32 cellular contexts compared by ENCODE assay signal in the genomic region with DNA sequence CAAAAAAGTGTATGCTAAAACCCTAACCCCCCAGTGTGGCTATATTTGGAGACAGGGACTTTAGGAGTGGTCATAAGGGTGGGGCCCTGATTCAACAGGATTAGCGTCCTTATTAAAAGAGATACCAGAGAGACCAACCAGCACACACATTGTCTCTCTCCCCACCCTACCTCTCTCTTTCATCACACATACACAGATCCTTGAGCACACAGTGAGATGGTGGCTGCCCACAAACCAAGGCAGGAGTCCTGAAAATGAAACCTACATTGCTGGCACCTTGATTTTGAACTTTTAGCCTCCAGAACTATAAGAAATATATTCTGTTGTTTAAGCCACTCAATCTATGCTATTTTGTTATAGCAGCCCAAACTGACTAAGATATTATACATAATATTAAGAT.
"Had no signal": no experiment of that assay in that cellular context is flagged by ENCODE, and none has a peak within 500 bp of the region (broad histone marks: within the 10 kb centered on the region; RNA-seq: fewer than 3 reads in every experiment).

No MANE protein-coding gene starts in this region.

- H3K36me3 ChIP-seq: adrenal gland, ascending aorta, brain microvascular endothelial cell, breast epithelium, cardiac muscle cell had no signal

- DNase-seq: activated effector memory CD4-positive, alpha-beta T cell treated with anti-CD3 and anti-CD28 coated beads, Interleukin-2, amount 50 U/mL, for 16 hours; activated effector memory CD4-positive, alpha-beta T cell treated with Interleukin-2 at 50 U/mL for 16 hours; activated gamma-delta T cell; activated gamma-delta T cell treated with Interleukin-2 at 50 U/mL for 16 hours; activated naive CD4-positive, alpha-beta T cell; activated naive CD4-positive, alpha-beta T cell treated with anti-CD3 and anti-CD28 coated beads for 36 hours; activated naive CD4-positive, alpha-beta T cell treated with anti-CD3 and anti-CD28 coated beads, Interleukin-2, amount 10 ng/mL, durations not matched to agents 7 days and 5 days; activated naive CD4-positive, alpha-beta T cell treated with anti-CD3 and anti-CD28 coated beads, Interleukin-2, amount 50 U/mL, for 16 hours; activated naive CD4-positive, alpha-beta T cell treated with Interleukin-2 at 50 U/mL for 16 hours; activated naive CD8-positive, alpha-beta T cell treated with anti-CD3 and anti-CD28 coated beads for 36 hours; activated naive CD8-positive, alpha-beta T cell treated with anti-CD3 and anti-CD28 coated beads, Interleukin-2, amount 10 ng/mL, durations not matched to agents 7 days and 5 days; activated naive CD8-positive, alpha-beta T cell treated with anti-CD3 and anti-CD28 coated beads, Interleukin-2, amount 50 U/mL, for 24 hours; activated T-cell treated with anti-CD3 and anti-CD28 coated beads, Interleukin-2, amount 50 U/mL, for 1 hour; activated T-cell treated with anti-CD3 and anti-CD28 coated beads, Interleukin-2, amount 50 U/mL, for 24 hours; activated T-cell treated with anti-CD3 and anti-CD28 coated beads, Interleukin-2, amount 50 U/mL, for 4 hours; activated T-cell treated with anti-CD3 and anti-CD28 coated beads, Interleukin-2, amount 50 U/mL, for 48 hours; activated T-cell treated with anti-CD3 and anti-CD28 coated beads, Interleukin-2, amount 50 U/mL, for 72 hours; adrenal gland; amniotic stem cell; amygdala; anterior cingulate cortex; aorta; body of pancreas; brain microvascular endothelial cell; caudate nucleus; central memory CD4-positive, alpha-beta T cell; cerebellar nuclear complex had no signal

- H3K27me3 ChIP-seq: adrenal gland, ascending aorta, body of pancreas, brain microvascular endothelial cell, breast epithelium had no signal

- ATAC-seq: activated naive CD4-positive, alpha-beta T cell treated with anti-CD3 and anti-CD28 coated beads, Interleukin-2, amount 50 U/mL, for 72 hours; activated naive CD8-positive, alpha-beta T cell treated with anti-CD3 and anti-CD28 coated beads, Interleukin-2, amount 50 U/mL, for 24 hours; activated T-cell treated with anti-CD3 and anti-CD28 coated beads, Interleukin-2, amount 50 U/mL, for 4 hours; activated T-cell treated with anti-CD3 and anti-CD28 coated beads, Interleukin-2, amount 50 U/mL, for 72 hours; activated T-helper 17 cell treated with anti-CD3 and anti-CD28 coated beads, Interleukin-2, amount 50 U/mL, for 72 hours; body of pancreas had no signal

- H3K9me3 ChIP-seq: adrenal gland, ascending aorta, body of pancreas, breast epithelium had no signal

- H3K4me3 ChIP-seq: adrenal gland, ascending aorta, body of pancreas, breast epithelium, cardiac muscle cell had no signal

- H3K27ac ChIP-seq: adrenal gland, ascending aorta, body of pancreas, brain microvascular endothelial cell, cardiac muscle cell had no signal

- H3K4me1 ChIP-seq: adrenal gland, body of pancreas, breast epithelium had no signal
